Comparison of ENCODE assay signal across 1 cellular context in genomic region chr5:59586811-59587340, GRCh38.
TF ChIP-seq lines count a peak whose summit lies in the region.

No MANE protein-coding gene starts in this region.

TF ChIP-seq in WTC11, 78 proteins besides CTCF, POLR2A, EP300 and RAD21 (continued from another document):
- TF ChIP-seq, protein P1, sequence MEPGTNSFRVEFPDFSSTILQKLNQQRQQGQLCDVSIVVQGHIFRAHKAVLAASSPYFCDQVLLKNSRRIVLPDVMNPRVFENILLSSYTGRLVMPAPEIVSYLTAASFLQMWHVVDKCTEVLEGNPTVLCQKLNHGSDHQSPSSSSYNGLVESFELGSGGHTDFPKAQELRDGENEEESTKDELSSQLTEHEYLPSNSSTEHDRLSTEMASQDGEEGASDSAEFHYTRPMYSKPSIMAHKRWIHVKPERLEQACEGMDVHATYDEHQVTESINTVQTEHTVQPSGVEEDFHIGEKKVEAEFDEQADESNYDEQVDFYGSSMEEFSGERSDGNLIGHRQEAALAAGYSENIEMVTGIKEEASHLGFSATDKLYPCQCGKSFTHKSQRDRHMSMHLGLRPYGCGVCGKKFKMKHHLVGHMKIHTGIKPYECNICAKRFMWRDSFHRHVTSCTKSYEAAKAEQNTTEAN (CRISPR knock-in tag; IDR thresholded peaks at IDR 0.05) = no peak
- TF ChIP-seq ZNF512 (CRISPR knock-in tag; IDR thresholded peaks at IDR 0.05; ENCODE audit: borderline replicate concordance) = no peak
- TF ChIP-seq OVOL2 (CRISPR knock-in tag; IDR thresholded peaks at IDR 0.05; ENCODE audit: borderline replicate concordance) = no peak
TF ChIP-seq in WTC11: peak in this region for 0.
